8 cellular contexts compared by ENCODE assay signal in genomic region chr3:159765025-159765859, GRCh38.
DNase-seq lines count a peak whose midpoint lies in the region; ATAC-seq, FAIRE-seq and TF ChIP-seq lines count a peak whose summit lies in the region.

No MANE protein-coding gene starts in this region.

- H3K4me3 ChIP-seq in ascending aorta (peak overlapping the region; percentile 69 to 93), left ventricle myocardium inferior (peak overlapping the region; percentile 90), pancreas (peak overlapping the region; percentile 31 to 73 (median 54))

- WGBS in pancreas, 2 donors: 1 to 2% methylated on average over 39 to 47 of the region's 47 CpGs

- H3K9me3 ChIP-seq in ascending aorta (no peaks in the 10 kb centered on the region), left ventricle myocardium inferior (replicated peaks) (no peaks in the 10 kb centered on the region), pancreas (no peaks in the 10 kb centered on the region)

- ATAC-seq in pancreas (peak; percentile 24 to 58 (median 48)), HG03520 (IDR thresholded peaks at IDR 0.05; ENCODE audit: unreplicated experiment) (no peak), GM21447 (IDR thresholded peaks at IDR 0.05; ENCODE audit: unreplicated experiment) (no peak)

- H3K4me1 ChIP-seq in ascending aorta (peaks cover 3 to 32% of the 10 kb centered on the region in 2 donors), left ventricle myocardium inferior (peaks cover 85% of the 10 kb centered on the region), pancreas (peaks cover 0 to 6% (median 0%) of the 10 kb centered on the region in 3 donors)

- DNase-seq in 8988T (peak; percentile 66), GM03348 (ENCODE audit: low spot score) (peak; percentile 93), NCI-H345 treated with DMSO at 0.1 percent for 48 hours (lab: John Stamatoyannopoulos, UW; ENCODE audit: unreplicated experiment) (peak; percentile 47), ascending aorta (ENCODE audit: low spot score in 2 of 2) (peak; percentile 82 to 98), left ventricle myocardium inferior (peak; percentile 70), pancreas (peak; percentile 27 to 66 (median 44))

- no peaks in the 10 kb centered on the region for H3K36me3 ChIP-seq in ascending aorta
- H3K36me3 ChIP-seq in left ventricle myocardium inferior: no peaks in the 10 kb centered on the region
- no peaks in the 10 kb centered on the region for H3K36me3 ChIP-seq in pancreas

- TF ChIP-seq CTCF in ascending aorta (IDR thresholded peaks at IDR 0.05) (peak in 1 of 3 experiments; percentile 8), left ventricle myocardium inferior (IDR thresholded peaks at IDR 0.05; ENCODE audit: borderline replicate concordance) (no peak), pancreas (IDR thresholded peaks at IDR 0.05) (no peak)

- no peak for FAIRE-seq in pancreas (lab: Jason Lieb, UNC)

- peak overlapping the region; percentile 99 to 100 for H3K27ac ChIP-seq in ascending aorta
- peak overlapping the region; percentile 99 for H3K27ac ChIP-seq in left ventricle myocardium inferior (replicated peaks)
- peak overlapping the region in 2 of 4 donors; percentile 68 to 73 for H3K27ac ChIP-seq in pancreas

- H3K27me3 ChIP-seq in ascending aorta (no peaks in the 10 kb centered on the region), left ventricle myocardium inferior (ENCODE audit: low read depth) (no peaks in the 10 kb centered on the region), pancreas (peaks cover 0 to 5% (median 0%) of the 10 kb centered on the region in 4 donors)

- intact Hi-C loops in ascending aorta (cut with DNase I) (loop anchor here (1.0 kb wide), 1 partner anchor 31 kb away; no protein-coding TSS in a partner anchor), left ventricle myocardium inferior (cut with micrococcal nuclease) (no loop called here), pancreas (cut with DNase I) (no loop called here)

Comparison
In these comparisons a context has a peak if more than half of its experiments do, and no peak if none do; other contexts are left out.
1. ATAC-seq: peak in pancreas (4 of 4); none in HG03520 (single experiment) and GM21447 (single experiment).
2. Peak in every context shown above with its lines, with median percentiles within 50 percentile points of each other: DNase-seq and H3K4me3 ChIP-seq.